In genomic region chr3:186909078-186909853, GRCh38 we compare ENCODE assay signal across 8 cellular contexts. TPM values are rescaled to one million over a fixed set of nuclear protein-coding genes. Genes with fewer than 3 reads are reported as not detected.
A peak's percentile ranks its signal among the peaks of the same experiment; 100 is the strongest.
DNase-seq lines count a peak whose midpoint lies in the region; ATAC-seq, FAIRE-seq and TF ChIP-seq lines count a peak whose summit lies in the region.

No MANE protein-coding gene starts in this region.

- H3K9me3 ChIP-seq in endothelial cell of umbilical vein (replicated peaks; ENCODE audit: control insufficient read depth, insufficient read depth, low read length): no peaks in the 10 kb centered on the region

- H3K4me2 ChIP-seq in endothelial cell of umbilical vein (ENCODE audit: insufficient read depth, low read length): no peak overlapping the region

- TF ChIP-seq POLR2A in endothelial cell of umbilical vein (IDR thresholded peaks at IDR 0.05; ENCODE audit: low read depth, low read length): no peak

- no peaks in the 10 kb centered on the region for H3K9me1 ChIP-seq in endothelial cell of umbilical vein (replicated peaks; ENCODE audit: control insufficient read depth, extremely low read depth, insufficient read depth, low read length)

- H3K4me3 ChIP-seq in endothelial cell of umbilical vein (replicated peaks in 1 of 3; ENCODE audit: insufficient read depth in 1 of 3, low read depth in 1 of 3, low read length in 3 of 3): no peak overlapping the region

- intact Hi-C loops in endothelial cell of umbilical vein (cut with micrococcal nuclease): no loop called here

- dilution Hi-C loops in endothelial cell of umbilical vein (cut with MboI; ENCODE audit: extremely low pct_ligation_motif_present, low sequenced_read_pairs): no loop called here

- TF ChIP-seq CTCF in endothelial cell of umbilical vein (IDR thresholded peaks at IDR 0.05; ENCODE audit: extremely low read depth in 1 of 2, insufficient read depth in 1 of 2, low read depth in 1 of 2, low read length in 2 of 2): no peak

- BruUV-seq in endothelial cell of umbilical vein (replicated peaks; lab: Mats Ljungman, UMichigan): no TSS peak

- H3K4me1 ChIP-seq in endothelial cell of umbilical vein (ENCODE audit: control insufficient read depth, extremely low read depth, insufficient read depth, low read length): no peaks in the 10 kb centered on the region

- H2AFZ ChIP-seq in endothelial cell of umbilical vein (ENCODE audit: low read depth, low read length): peak overlapping the region; percentile 66

- H3K36me3 ChIP-seq in endothelial cell of umbilical vein (ENCODE audit: control insufficient read depth in 2 of 2, extremely low read depth in 1 of 2, insufficient read depth in 2 of 2, low read length in 2 of 2): no peaks in the 10 kb centered on the region

- DNase-seq in NCI-H748 treated with DMSO at 0.1 percent for 48 hours (lab: John Stamatoyannopoulos, UW) (peak; percentile 2), endothelial cell of umbilical vein (ENCODE audit: low read depth, low spot score) (no peak), NCI-H510A (lab: John Stamatoyannopoulos, UW) (no peak), NCI-H82 treated with DMSO at 0.1 percent for 48 hours (lab: John Stamatoyannopoulos, UW; ENCODE audit: unreplicated experiment) (no peak), mucosa of gallbladder (ENCODE audit: low spot score) (no peak)
- DNase-seq in activated CD4-positive, alpha-beta T cell treated with anti-CD3 and anti-CD28 coated beads, Interleukin-2, amount 50 U/mL, for 24 hours (ENCODE audit: low read depth in 1 of 2, low spot score in 1 of 2): peak; percentile 36 to 52
- peak; percentile 45 for DNase-seq in stimulated activated CD8-positive, alpha-beta memory T cell treated with anti-CD3 and anti-CD28 coated beads, Interleukin-7, amount 100 ng/mL, for 24 hours (ENCODE audit: low read depth)

- H3K79me2 ChIP-seq in endothelial cell of umbilical vein (ENCODE audit: control insufficient read depth, insufficient read depth, low read length): no peaks in the 10 kb centered on the region

- H3K9ac ChIP-seq in endothelial cell of umbilical vein (replicated peaks; ENCODE audit: extremely low read depth, insufficient read depth, low read length): no peak overlapping the region

- POLR2A ChIA-PET in endothelial cell of umbilical vein (lab: Charles Lee): no interaction called here

- ATAC-seq in HG03280 (IDR thresholded peaks at IDR 0.05; ENCODE audit: unreplicated experiment): no peak

- no peak for FAIRE-seq in endothelial cell of umbilical vein (lab: Jason Lieb, UNC)

- CTCF ChIA-PET in endothelial cell of umbilical vein (lab: Charles Lee): interaction anchor here (0.9 to 1.1 kb wide), 3 partner anchors 13 to 256 kb away, joined by 3 to 5 read pairs (median 4); no protein-coding TSS in a partner anchor

- H3K27ac ChIP-seq in endothelial cell of umbilical vein (ENCODE audit: insufficient read depth, low read depth, low read length): no peak overlapping the region

- no peaks in the 10 kb centered on the region for H4K20me1 ChIP-seq in endothelial cell of umbilical vein (replicated peaks; ENCODE audit: control insufficient read depth, extremely low read depth, insufficient read depth, low read length)

- no peaks in the 10 kb centered on the region for H3K27me3 ChIP-seq in endothelial cell of umbilical vein (ENCODE audit: control insufficient read depth in 2 of 2, insufficient read depth in 2 of 2, low read length in 2 of 2)

TF ChIP-seq in endothelial cell of umbilical vein, 7 proteins besides CTCF, POLR2A, EP300 and RAD21:
- TF ChIP-seq EZH2 (IDR thresholded peaks at IDR 0.05; ENCODE audit: borderline replicate concordance, low read depth, low read length, severe bottlenecking): no peak
- no peak for TF ChIP-seq GATA2 (IDR thresholded peaks at IDR 0.05; ENCODE audit: insufficient read depth, insufficient read length, low read depth, low read length)
- TF ChIP-seq POLR2AphosphoS5 (IDR thresholded peaks at IDR 0.05; ENCODE audit: insufficient read depth, low read depth, low read length): no peak
- TF ChIP-seq FOS (IDR thresholded peaks at IDR 0.05; ENCODE audit: borderline replicate concordance, insufficient read depth, low read length): no peak
- TF ChIP-seq MYC (IDR thresholded peaks at IDR 0.05; ENCODE audit: low read depth, low read length): no peak
- TF ChIP-seq MAX (IDR thresholded peaks at IDR 0.05; ENCODE audit: insufficient read depth, insufficient read length): no peak
- TF ChIP-seq JUN (IDR thresholded peaks at IDR 0.05; ENCODE audit: borderline replicate concordance, insufficient read depth, insufficient read length, low read depth): no peak

RNA-seq across cellular contexts. Expression of gene ST6GAL1, which starts 21.1 kb away (rescaled TPM):
- 86.5 and 101 TPM in 2 replicates for total RNA-seq in endothelial cell of umbilical vein
- polyA plus RNA-seq in endothelial cell of umbilical vein: 61.2 and 63.9 TPM in 2 replicates
- 53.7 and 67.6 TPM in 2 replicates for polyA plus RNA-seq in endothelial cell of umbilical vein (2011; cell fraction: cytosol; rRNA removed)
- polyA plus RNA-seq in endothelial cell of umbilical vein (2011; cell fraction: nucleus; rRNA removed): 62.9 and 68.0 TPM in 2 replicates
- 71.0 and 77.4 TPM in 2 replicates for polyA plus RNA-seq in endothelial cell of umbilical vein (2012)
- polyA minus RNA-seq in endothelial cell of umbilical vein: 219 and 220 TPM in 2 replicates
- polyA minus RNA-seq in endothelial cell of umbilical vein (2011; cell fraction: cytosol; rRNA and poly(A)+ RNA removed): 0.51 TPM
- polyA minus RNA-seq in endothelial cell of umbilical vein (2011; cell fraction: nucleus; rRNA and poly(A)+ RNA removed): 91.7 and 129 TPM in 2 replicates
- 35.0 TPM for total RNA-seq in mucosa of gallbladder

Comparison
In these comparisons a context has a peak if more than half of its experiments do, and no peak if none do; other contexts are left out.
1. DNase-seq: peak in NCI-H748 treated with DMSO at 0.1 percent for 48 hours (single experiment), activated CD4-positive, alpha-beta T cell treated with anti-CD3 and anti-CD28 coated beads, Interleukin-2, amount 50 U/mL, for 24 hours (2 of 2) and stimulated activated CD8-positive, alpha-beta memory T cell treated with anti-CD3 and anti-CD28 coated beads, Interleukin-7, amount 100 ng/mL, for 24 hours (single experiment); none in endothelial cell of umbilical vein (single experiment), NCI-H510A (single experiment), NCI-H82 treated with DMSO at 0.1 percent for 48 hours (single experiment) and mucosa of gallbladder (single experiment).